In the genomic region with DNA sequence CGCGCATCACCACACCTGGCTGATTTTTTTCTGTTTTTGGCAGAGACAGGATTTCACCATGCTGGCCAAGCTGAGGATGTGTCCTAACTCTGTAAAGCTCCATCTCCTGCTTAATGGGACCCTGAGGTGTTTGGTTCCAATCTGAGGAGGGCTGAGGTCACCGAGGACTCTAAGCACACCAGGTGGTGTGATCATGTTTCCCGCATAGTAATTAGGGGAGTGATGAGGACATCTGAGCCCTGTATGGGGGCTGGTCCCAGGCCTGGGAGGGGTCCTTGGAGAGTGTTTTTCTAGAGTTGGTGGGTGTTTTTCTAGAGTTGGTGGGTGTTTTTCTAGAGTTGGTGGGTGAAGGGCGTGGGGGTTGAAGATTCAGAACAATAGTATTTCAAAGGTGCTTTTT, we compare ENCODE assay signal across 14 cellular contexts. TPM values are rescaled to one million over a fixed set of nuclear protein-coding genes. Genes with fewer than 3 reads are reported as not detected.
DNase-seq lines count a peak whose midpoint lies in the region; ATAC-seq and TF ChIP-seq lines count a peak whose summit lies in the region.
"Had no signal": no experiment of that assay in that cellular context is flagged by ENCODE, and none has a peak within 500 bp of the region (broad histone marks: within the 10 kb centered on the region; RNA-seq: fewer than 3 reads in every experiment).

No MANE protein-coding gene starts in this region.

- peak overlapping the region; percentile 99 for H3K27ac Mint-ChIP-seq in WTC11

- H3K4me3 ChIP-seq in osteoblast (ENCODE audit: insufficient read depth, low read length), result no peak overlapping the region
- H3K4me3 ChIP-seq: heart right ventricle had no signal

- peaks cover 5% of the 10 kb centered on the region; the same call in 1 of the 2 replicates for H3K36me3 Mint-ChIP-seq in WTC11
- H3K36me3 Mint-ChIP-seq: naive B cell had no signal

- H3K27me3 Mint-ChIP-seq in WTC11 (ENCODE audit: low read depth), result peaks cover 32% of the 10 kb centered on the region

- TF ChIP-seq CTCF in WTC11 (IDR thresholded peaks at IDR 0.05) (no peak), osteoblast (IDR thresholded peaks at IDR 0.05; ENCODE audit: extremely low read depth, low read depth, low read length) (no peak)

- peaks cover 4% of the 10 kb centered on the region for H3K36me3 ChIP-seq in osteoblast (ENCODE audit: insufficient read depth, low read length)

- H4K20me1 ChIP-seq in osteoblast (ENCODE audit: insufficient read depth, low read length), result peaks cover 5% of the 10 kb centered on the region

- H3K9me3 Mint-ChIP-seq in WTC11, result no peaks in the 10 kb centered on the region
- H3K9me3 Mint-ChIP-seq: naive B cell had no signal

- no peaks in the 10 kb centered on the region for H3K9me3 ChIP-seq in osteoblast (ENCODE audit: low read depth, low read length)
- H3K9me3 ChIP-seq: heart right ventricle had no signal

- CTCF ChIA-PET in WTC11 (lab: Charles Lee), result interaction anchor here (0.5 to 4.5 kb wide), 8 partner anchors 28 to 135 kb away, joined by 3 to 22 read pairs (median 4); partner anchors contain the start of genes CLDN3, METTL27 and MLXIPL

- no peak overlapping the region for H3K4me2 ChIP-seq in osteoblast (ENCODE audit: insufficient read depth, low read length)

- peak overlapping the region; percentile 38 for H3K4me3 Mint-ChIP-seq in WTC11

- H2AFZ ChIP-seq in osteoblast (ENCODE audit: low read length), result no peak overlapping the region

- no peaks in the 10 kb centered on the region for H3K27me3 ChIP-seq in osteoblast (ENCODE audit: insufficient read depth, low read length)
- H3K27me3 ChIP-seq: heart right ventricle had no signal

- DNase-seq in DMS79 treated with DMSO at 0.1 percent for 48 hours (lab: John Stamatoyannopoulos, UW) (peak; percentile 83), NCI-H187 treated with DMSO at 0.1 percent for 48 hours (lab: John Stamatoyannopoulos, UW) (peak; percentile 34), WTC11 (ENCODE audit: low spot score) (peak; percentile 65), osteoblast (ENCODE audit: insufficient read length, low spot score, missing footprints) (peak; percentile 59), middle frontal gyrus (ENCODE audit: extremely low spot score, low spot score) (no peak), sciatic nerve (ENCODE audit: low spot score) (no peak), cerebellum (ENCODE audit: low spot score) (no peak)
- DNase-seq in activated CD8-positive, alpha-beta memory T cell treated with anti-CD3 and anti-CD28 coated beads for 24 hours, result no peak
- DNase-seq: activated CD4-positive, alpha-beta T cell treated with anti-CD3 and anti-CD28 coated beads for 4 hours; activated naive CD4-positive, alpha-beta T cell treated with anti-CD3 and anti-CD28 coated beads, Interleukin-2, amount 50 U/mL, for 16 hours; heart right ventricle; naive B cell had no signal

- peaks cover 10% of the 10 kb centered on the region for H3K4me1 ChIP-seq in osteoblast (ENCODE audit: insufficient read depth, low read length)

- H3K27ac ChIP-seq in osteoblast (ENCODE audit: low read depth, low read length), result no peak overlapping the region
- H3K27ac ChIP-seq: heart right ventricle had no signal

- intact Hi-C loops in sciatic nerve (cut with DNase I), result no loop called here

- POLR2A ChIA-PET in WTC11 (lab: Charles Lee), result interaction anchor here (0.6 to 7.5 kb wide), 5 partner anchors 29 to 100 kb away, joined by 3 to 91 read pairs (median 6); partner anchors contain the start of genes CLDN3, CLDN4 and METTL27

- peaks cover 11% of the 10 kb centered on the region for H3K79me2 ChIP-seq in osteoblast (ENCODE audit: insufficient read depth, low read length)

- peak; percentile 1; the same call in 1 of the 2 replicates for ATAC-seq in WTC11
- ATAC-seq in sciatic nerve, result no peak
- ATAC-seq: heart right ventricle had no signal

- H3K4me1 Mint-ChIP-seq in WTC11, result peaks cover 38% of the 10 kb centered on the region

TF ChIP-seq in WTC11, 78 proteins besides CTCF, POLR2A, EP300 and RAD21 (continues in another document):
- TF ChIP-seq ZBTB21 (CRISPR knock-in tag; IDR thresholded peaks at IDR 0.05; ENCODE audit: borderline replicate concordance) (no peak), SMAD4 (CRISPR knock-in tag; IDR thresholded peaks at IDR 0.05) (no peak), MAX (CRISPR knock-in tag; IDR thresholded peaks at IDR 0.05) (no peak), ZNF121 (CRISPR knock-in tag; IDR thresholded peaks at IDR 0.05) (no peak), MXD4 (CRISPR knock-in tag; IDR thresholded peaks at IDR 0.05; ENCODE audit: borderline replicate concordance) (no peak), NFE2L1 (CRISPR knock-in tag; IDR thresholded peaks at IDR 0.05) (no peak), FOXP1 (CRISPR knock-in tag; IDR thresholded peaks at IDR 0.05; ENCODE audit: borderline replicate concordance) (no peak)
- TF ChIP-seq, protein P1, sequence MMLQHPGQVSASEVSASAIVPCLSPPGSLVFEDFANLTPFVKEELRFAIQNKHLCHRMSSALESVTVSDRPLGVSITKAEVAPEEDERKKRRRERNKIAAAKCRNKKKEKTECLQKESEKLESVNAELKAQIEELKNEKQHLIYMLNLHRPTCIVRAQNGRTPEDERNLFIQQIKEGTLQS (CRISPR knock-in tag; conservative IDR thresholded peaks at IDR 0.05), result no peak
- TF ChIP-seq, protein P2, sequence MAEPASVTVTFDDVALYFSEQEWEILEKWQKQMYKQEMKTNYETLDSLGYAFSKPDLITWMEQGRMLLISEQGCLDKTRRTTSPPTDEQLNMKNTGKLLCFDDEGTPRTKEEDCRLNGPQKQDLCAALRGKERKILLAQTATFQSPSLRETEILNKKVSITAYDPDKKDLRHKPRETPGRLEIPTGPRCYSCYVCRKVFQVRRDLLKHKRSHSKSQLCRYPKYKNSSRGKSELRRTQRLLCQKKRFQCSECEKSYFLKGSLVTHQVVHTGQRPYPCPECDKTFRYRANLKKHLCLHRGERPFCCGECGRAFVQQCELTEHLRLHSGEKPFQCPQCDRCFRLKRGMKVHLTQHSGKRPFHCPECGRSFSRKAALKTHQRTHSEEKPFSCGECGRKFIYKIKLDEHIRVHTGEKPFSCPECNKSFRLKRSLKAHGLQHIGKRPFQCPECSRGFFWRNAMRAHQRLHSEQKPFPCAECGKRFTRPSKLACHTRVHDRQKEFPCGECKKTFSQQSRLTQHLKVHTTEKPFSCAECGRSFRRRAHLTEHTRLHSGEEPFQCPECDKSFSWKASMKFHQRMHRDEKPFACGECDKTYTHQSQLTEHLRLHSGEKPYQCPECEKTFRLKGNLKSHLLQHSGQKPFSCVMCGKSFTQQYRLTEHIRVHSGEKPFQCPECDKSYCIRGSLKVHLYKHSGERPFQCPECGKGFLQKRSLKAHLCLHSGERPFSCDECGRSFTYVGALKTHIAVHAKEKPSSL (CRISPR knock-in tag; conservative IDR thresholded peaks at IDR 0.05), result no peak
- TF ChIP-seq, protein P3, sequence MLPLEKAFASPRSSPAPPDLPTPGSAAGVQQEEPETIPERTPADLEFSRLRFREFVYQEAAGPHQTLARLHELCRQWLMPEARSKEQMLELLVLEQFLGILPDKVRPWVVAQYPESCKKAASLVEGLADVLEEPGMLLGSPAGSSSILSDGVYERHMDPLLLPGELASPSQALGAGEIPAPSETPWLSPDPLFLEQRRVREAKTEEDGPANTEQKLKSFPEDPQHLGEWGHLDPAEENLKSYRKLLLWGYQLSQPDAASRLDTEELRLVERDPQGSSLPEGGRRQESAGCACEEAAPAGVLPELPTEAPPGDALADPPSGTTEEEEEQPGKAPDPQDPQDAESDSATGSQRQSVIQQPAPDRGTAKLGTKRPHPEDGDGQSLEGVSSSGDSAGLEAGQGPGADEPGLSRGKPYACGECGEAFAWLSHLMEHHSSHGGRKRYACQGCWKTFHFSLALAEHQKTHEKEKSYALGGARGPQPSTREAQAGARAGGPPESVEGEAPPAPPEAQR (CRISPR knock-in tag; IDR thresholded peaks at IDR 0.05), result no peak
- TF ChIP-seq, protein P4, sequence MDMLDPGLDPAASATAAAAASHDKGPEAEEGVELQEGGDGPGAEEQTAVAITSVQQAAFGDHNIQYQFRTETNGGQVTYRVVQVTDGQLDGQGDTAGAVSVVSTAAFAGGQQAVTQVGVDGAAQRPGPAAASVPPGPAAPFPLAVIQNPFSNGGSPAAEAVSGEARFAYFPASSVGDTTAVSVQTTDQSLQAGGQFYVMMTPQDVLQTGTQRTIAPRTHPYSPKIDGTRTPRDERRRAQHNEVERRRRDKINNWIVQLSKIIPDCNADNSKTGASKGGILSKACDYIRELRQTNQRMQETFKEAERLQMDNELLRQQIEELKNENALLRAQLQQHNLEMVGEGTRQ (CRISPR knock-in tag; IDR thresholded peaks at IDR 0.05), result no peak

RNA-seq across cellular contexts. Expression of gene ABHD11, which starts 3.0 kb away (rescaled TPM):
- 23.8 to 27.6 TPM (median 26.5 TPM) in 3 replicates for total RNA-seq in WTC11 (2021)
- total RNA-seq in osteoblast, result 6.5 and 8.7 TPM in 2 replicates
- 10.7 TPM for total RNA-seq in sciatic nerve
- total RNA-seq in cerebellum, result 7.0 TPM

RNA-seq across cellular contexts. Expression of gene STX1A, which starts 22.1 kb away (rescaled TPM):
- 17.7 to 20.4 TPM (median 18.5 TPM) in 3 replicates for total RNA-seq in WTC11 (2021)
- 15.9 and 17.4 TPM in 2 replicates for total RNA-seq in osteoblast
- total RNA-seq in sciatic nerve, result 7.5 TPM
- total RNA-seq in cerebellum, result 43.0 TPM

RNA-seq across cellular contexts. Expression of gene CLDN3, which starts 28.5 kb away (rescaled TPM):
- 20.7 to 35.1 TPM (median 34.8 TPM) in 3 replicates for total RNA-seq in WTC11 (2021)
- not detected in 2 replicates for total RNA-seq in osteoblast
- total RNA-seq in sciatic nerve, result not detected
- total RNA-seq in cerebellum, result 0.36 TPM
- total RNA-seq: heart right ventricle, LHCN-M2, temporal lobe had no signal

RNA-seq across cellular contexts. Expression of gene BUD23, which starts 58.2 kb away (rescaled TPM):
- 80.5 to 91.9 TPM (median 84.4 TPM) in 3 replicates for total RNA-seq in WTC11 (2021)
- 33.9 and 36.9 TPM in 2 replicates for total RNA-seq in osteoblast
- 47.4 TPM for total RNA-seq in sciatic nerve
- 17.0 TPM for total RNA-seq in cerebellum

RNA-seq across cellular contexts. Expression of gene DNAJC30, which starts 58.3 kb away (rescaled TPM):
- 6.8 to 7.1 TPM (median 6.8 TPM) in 3 replicates for total RNA-seq in WTC11 (2021)
- 2.9 TPM in 2 replicates for total RNA-seq in osteoblast
- total RNA-seq in sciatic nerve, result 10.5 TPM
- total RNA-seq in cerebellum, result 3.3 TPM

Comparison
In these comparisons a context has a peak if more than half of its experiments do, and no peak if none do; other contexts are left out.
1. DNase-seq: peak in DMS79 treated with DMSO at 0.1 percent for 48 hours (single experiment), NCI-H187 treated with DMSO at 0.1 percent for 48 hours (single experiment), WTC11 (single experiment) and osteoblast (single experiment); none in middle frontal gyrus (single experiment), activated CD8-positive, alpha-beta memory T cell treated with anti-CD3 and anti-CD28 coated beads for 24 hours (single experiment), sciatic nerve (single experiment) and cerebellum (single experiment).
2. RNA of gene CLDN3, which starts 28.5 kb away (total RNA-seq): 20.7 to 35.1 TPM in WTC11; 0.36 TPM in cerebellum (single experiment), not detected in osteoblast and not detected in sciatic nerve (single experiment); every median in the first group is over 10 times any median in the second.